ENCODE assay signal across 24 cellular contexts in the genomic region with DNA sequence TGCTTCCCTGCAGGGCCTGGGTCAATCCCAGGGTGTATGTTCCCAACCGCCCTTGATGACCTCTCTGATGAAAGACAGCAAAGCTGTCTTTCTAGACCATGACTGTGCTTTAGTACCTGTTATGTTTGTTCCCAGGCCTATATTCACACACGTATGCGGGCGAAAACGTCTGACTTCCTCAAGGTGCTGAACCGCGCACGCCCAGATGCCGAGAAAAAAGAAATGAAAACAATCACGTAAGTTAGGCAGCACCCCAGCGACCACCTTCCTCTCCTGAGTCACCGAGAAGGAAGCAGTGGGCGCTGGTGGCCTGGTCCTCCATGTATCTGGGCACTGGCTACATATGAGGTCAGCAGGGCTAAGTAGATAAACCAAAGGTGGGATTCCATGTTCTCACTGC. TPM values are rescaled to one million over a fixed set of nuclear protein-coding genes. Genes with fewer than 3 reads are reported as not detected.
DNase-seq lines count a peak whose midpoint lies in the region; ATAC-seq and TF ChIP-seq lines count a peak whose summit lies in the region.
"Had no signal": no experiment of that assay in that cellular context is flagged by ENCODE, and none has a peak within 500 bp of the region (broad histone marks: within the 10 kb centered on the region; RNA-seq: fewer than 3 reads in every experiment).

No MANE protein-coding gene starts in this region.

- peaks cover 71% of the 10 kb centered on the region for H3K36me3 Mint-ChIP-seq in T-helper 1 cell treated with Interleukin-12 subunit alpha and Interleukin-12 subunit beta and Interleukin-4 antibody, amounts not matched to agents 30 μg/mL and 1 μg/mL, for 36 hours (ENCODE audit: low read depth)
- H3K36me3 Mint-ChIP-seq in natural killer cell (peaks cover 29% of the 10 kb centered on the region), immature natural killer cell (peaks cover 22 to 60% (median 28%) of the 10 kb centered on the region in 3 donors)
- H3K36me3 Mint-ChIP-seq in natural killer cell treated with Interleukin-12 subunit alpha and Interleukin-12 subunit beta and Interleukin-15 and Interleukin-18, amount 100 ng/mL, for 72 hours: peaks cover 41% of the 10 kb centered on the region

- H3K27ac Mint-ChIP-seq in T-helper 1 cell treated with Interleukin-12 subunit alpha and Interleukin-12 subunit beta and Interleukin-4 antibody, amounts not matched to agents 30 μg/mL and 1 μg/mL, for 36 hours: peak overlapping the region; percentile 36
- H3K27ac Mint-ChIP-seq in natural killer cell (peak overlapping the region; percentile 33 to 65), immature natural killer cell (peak overlapping the region in 4 of 6 donors; percentile 55 to 83 (median 68))
- peak overlapping the region in 1 of 2 donors; percentile 33 for H3K27ac Mint-ChIP-seq in natural killer cell treated with Interleukin-12 subunit alpha and Interleukin-12 subunit beta and Interleukin-15 and Interleukin-18, amount 100 ng/mL, for 72 hours
- H3K27ac Mint-ChIP-seq: brain had no signal

- no peak for TF ChIP-seq EP300 in stomach (IDR thresholded peaks at IDR 0.05)

- TF ChIP-seq CTCF in natural killer cell (IDR thresholded peaks at IDR 0.05): no peak
- TF ChIP-seq CTCF in stomach (IDR thresholded peaks at IDR 0.05): no peak

- H3K9me3 Mint-ChIP-seq in T-helper 1 cell treated with Interleukin-12 subunit alpha and Interleukin-12 subunit beta and Interleukin-4 antibody, amounts not matched to agents 30 μg/mL and 1 μg/mL, for 36 hours: no peaks in the 10 kb centered on the region
- H3K9me3 Mint-ChIP-seq in natural killer cell (no peaks in the 10 kb centered on the region), immature natural killer cell (no peaks in the 10 kb centered on the region)
- no peaks in the 10 kb centered on the region for H3K9me3 Mint-ChIP-seq in natural killer cell treated with Interleukin-12 subunit alpha and Interleukin-12 subunit beta and Interleukin-15 and Interleukin-18, amount 100 ng/mL, for 72 hours
- H3K9me3 Mint-ChIP-seq: activated B cell treated with CpG ODN at 0.5 μM for 24 hours, brain had no signal

- H3K27me3 Mint-ChIP-seq in T-helper 1 cell treated with Interleukin-12 subunit alpha and Interleukin-12 subunit beta and Interleukin-4 antibody, amounts not matched to agents 30 μg/mL and 1 μg/mL, for 36 hours (ENCODE audit: low read depth): no peaks in the 10 kb centered on the region
- no peaks in the 10 kb centered on the region for H3K27me3 Mint-ChIP-seq in natural killer cell (ENCODE audit: low read depth in 2 of 2)
- no peaks in the 10 kb centered on the region for H3K27me3 Mint-ChIP-seq in natural killer cell treated with Interleukin-12 subunit alpha and Interleukin-12 subunit beta and Interleukin-15 and Interleukin-18, amount 100 ng/mL, for 72 hours
- peaks cover 0 to 6% (median 3%) of the 10 kb centered on the region in 3 donors for H3K27me3 Mint-ChIP-seq in immature natural killer cell (ENCODE audit: low read depth in 3 of 3)
- H3K27me3 Mint-ChIP-seq: activated B cell treated with CpG ODN at 0.5 μM for 24 hours, brain had no signal

- intact Hi-C loops in natural killer cell (cut with micrococcal nuclease): no loop called here
- intact Hi-C loops in stomach (cut with DNase I; ENCODE audit: low total_unique reads): no loop called here

- H3K4me1 ChIP-seq in stomach: peaks cover 0 to 21% (median 4%) of the 10 kb centered on the region in 4 donors

- TF ChIP-seq POLR2A in stomach (IDR thresholded peaks at IDR 0.05): no peak

- H3K36me3 ChIP-seq in stomach: peaks cover 99 to 100% (median 100%) of the 10 kb centered on the region in 4 donors

- no peak overlapping the region for H3K4me3 ChIP-seq in stomach
- H3K4me3 ChIP-seq: esophagus squamous epithelium, gastrocnemius medialis, left lung, upper lobe of left lung had no signal

- H3K4me1 Mint-ChIP-seq in T-helper 1 cell treated with Interleukin-12 subunit alpha and Interleukin-12 subunit beta and Interleukin-4 antibody, amounts not matched to agents 30 μg/mL and 1 μg/mL, for 36 hours (ENCODE audit: low read depth): peaks cover 11% of the 10 kb centered on the region
- H3K4me1 Mint-ChIP-seq in natural killer cell: peaks cover 18 to 19% of the 10 kb centered on the region in 2 donors
- H3K4me1 Mint-ChIP-seq in natural killer cell treated with Interleukin-12 subunit alpha and Interleukin-12 subunit beta and Interleukin-15 and Interleukin-18, amount 100 ng/mL, for 72 hours (ENCODE audit: low read depth in 2 of 2): peaks cover 0 to 18% of the 10 kb centered on the region in 2 donors
- H3K4me1 Mint-ChIP-seq in immature natural killer cell: peaks cover 17 to 18% of the 10 kb centered on the region in 2 donors
- H3K4me1 Mint-ChIP-seq: brain had no signal

- H3K9me3 ChIP-seq in stomach: no peaks in the 10 kb centered on the region
- H3K9me3 ChIP-seq: esophagus squamous epithelium, gastrocnemius medialis, left lung, upper lobe of left lung had no signal

- H3K27ac ChIP-seq in stomach: no peak overlapping the region
- H3K27ac ChIP-seq: 22Rv1, esophagus squamous epithelium, KMS-11, left lung, upper lobe of left lung had no signal

- ATAC-seq in natural killer cell: no peak
- ATAC-seq in natural killer cell treated with Interleukin-12 subunit alpha and Interleukin-12 subunit beta and Interleukin-15 and Interleukin-18, amount 100 ng/mL, for 72 hours: no peak
- ATAC-seq: gastrocnemius medialis, left lung, PC-3 had no signal

- no peaks in the 10 kb centered on the region for H3K27me3 ChIP-seq in stomach
- H3K27me3 ChIP-seq: esophagus squamous epithelium, gastrocnemius medialis, left lung, upper lobe of left lung had no signal

- H3K4me3 Mint-ChIP-seq in T-helper 1 cell treated with Interleukin-12 subunit alpha and Interleukin-12 subunit beta and Interleukin-4 antibody, amounts not matched to agents 30 μg/mL and 1 μg/mL, for 36 hours: no peak overlapping the region
- H3K4me3 Mint-ChIP-seq in natural killer cell: no peak overlapping the region
- no peak overlapping the region for H3K4me3 Mint-ChIP-seq in natural killer cell treated with Interleukin-12 subunit alpha and Interleukin-12 subunit beta and Interleukin-15 and Interleukin-18, amount 100 ng/mL, for 72 hours
- H3K4me3 Mint-ChIP-seq in immature natural killer cell: no peak overlapping the region
- H3K4me3 Mint-ChIP-seq: activated B cell treated with CpG ODN at 0.5 μM for 24 hours, brain had no signal

- 87 to 95% (median 94%) methylated on average over 13 of the region's 13 CpGs for WGBS in stomach, 5 donors

- DNase-seq in T-helper 1 cell: no peak
- no peak for DNase-seq in natural killer cell
- no peak for DNase-seq in natural killer cell treated with Interleukin-12 subunit alpha and Interleukin-12 subunit beta and Interleukin-15 and Interleukin-18, amount 100 ng/mL, for 72 hours (ENCODE audit: low spot score)
- DNase-seq in immature natural killer cell: no peak
- DNase-seq in stomach: peak; percentile 17
- DNase-seq in D341Med (ENCODE audit: low spot score): no peak
- no peak for DNase-seq in GDM1 (lab: John Stamatoyannopoulos, UW)
- DNase-seq: activated B cell treated with CpG ODN at 0.5 μM for 24 hours; activated CD4-positive, alpha-beta T cell treated with anti-CD3 and anti-CD28 coated beads, Interleukin-2, amount 50 U/mL, for 48 hours; esophagus squamous epithelium; gastrocnemius medialis; GF-D8; hypothalamus; NCI-H2171; NCI-H510A treated with DMSO at 0.1 percent for 48 hours; PC-3; SHP77; upper lobe of left lung had no signal

RNA-seq across cellular contexts. Expression of gene GPBAR1, which starts 11.1 kb away (rescaled TPM):
- total RNA-seq in natural killer cell (1 to 10 TPM; 1.4 to 3.3 (median 2.6) TPM), stomach (1 to 10 TPM in 3 of 5 donors, under 1 TPM in 2; 0.45 to 4.8 (median 1.1) TPM)
- 1 to 10 TPM; 2.6 to 3.0 TPM for total RNA-seq in natural killer cell treated with Interleukin-12 subunit alpha and Interleukin-12 subunit beta and Interleukin-15 and Interleukin-18, amount 100 ng/mL, for 72 hours
- polyA plus RNA-seq in immature natural killer cell (1 to 10 TPM in 1 of 3 donors, under 1 TPM in 2; 0.19 to 2.9 (median 0.22) TPM), stomach (1 to 10 TPM; 1.8 to 2.7 (median 2.6) TPM)
- polyA plus RNA-seq: neural cell had no signal

RNA-seq across cellular contexts. Expression of gene AAMP, which starts 20.3 kb away (rescaled TPM):
- total RNA-seq in natural killer cell (10 to 100 TPM; 52.5 to 61.6 (median 60.0) TPM), stomach (100 to 1,000 TPM in 4 of 5 donors, 10 to 100 TPM in 1; 82.6 to 218 (median 173) TPM)
- total RNA-seq in natural killer cell treated with Interleukin-12 subunit alpha and Interleukin-12 subunit beta and Interleukin-15 and Interleukin-18, amount 100 ng/mL, for 72 hours: 100 to 1,000 TPM in 1 of 2 donors, 10 to 100 TPM in 1; 75.6 to 104 TPM
- polyA plus RNA-seq in immature natural killer cell (100 to 1,000 TPM in 2 of 3 donors, 10 to 100 TPM in 1; 71.8 to 158 (median 101) TPM), stomach (100 to 1,000 TPM in 1 of 3 donors, 10 to 100 TPM in 2; 85.9 to 183 (median 88.9) TPM)

RNA-seq across cellular contexts. Expression of gene PNKD, which starts 20.6 kb away (rescaled TPM):
- total RNA-seq in natural killer cell (10 to 100 TPM; 18.8 to 21.3 (median 18.9) TPM), stomach (100 to 1,000 TPM in 2 of 5 donors, 10 to 100 TPM in 3; 35.1 to 121 (median 76.9) TPM)
- 10 to 100 TPM; 20.6 to 22.0 TPM for total RNA-seq in natural killer cell treated with Interleukin-12 subunit alpha and Interleukin-12 subunit beta and Interleukin-15 and Interleukin-18, amount 100 ng/mL, for 72 hours
- polyA plus RNA-seq in immature natural killer cell (100 to 1,000 TPM in 1 of 3 donors, 10 to 100 TPM in 2; 96.3 to 145 (median 98.9) TPM), stomach (100 to 1,000 TPM; 114 to 116 (median 114) TPM)

RNA-seq across cellular contexts. Expression of gene ARPC2, which starts 32.7 kb away (rescaled TPM):
- total RNA-seq in natural killer cell (100 to 1,000 TPM; 824 to 880 (median 830) TPM), stomach (100 to 1,000 TPM in 4 of 5 donors, 10 to 100 TPM in 1; 92.1 to 456 (median 234) TPM)
- total RNA-seq in natural killer cell treated with Interleukin-12 subunit alpha and Interleukin-12 subunit beta and Interleukin-15 and Interleukin-18, amount 100 ng/mL, for 72 hours: 100 to 1,000 TPM; 509 to 675 TPM
- polyA plus RNA-seq in immature natural killer cell (1,000 to 10,000 TPM; 1,394 to 2,060 (median 1,454) TPM), stomach (100 to 1,000 TPM; 188 to 384 (median 278) TPM)

RNA-seq across cellular contexts. Expression of gene TMBIM1, which starts 42.6 kb away (rescaled TPM):
- total RNA-seq in natural killer cell (100 to 1,000 TPM in 1 of 3 donors, 10 to 100 TPM in 2; 84.9 to 107 (median 95.1) TPM), stomach (100 to 1,000 TPM; 103 to 318 (median 223) TPM)
- 10 to 100 TPM; 42.8 to 79.0 TPM for total RNA-seq in natural killer cell treated with Interleukin-12 subunit alpha and Interleukin-12 subunit beta and Interleukin-15 and Interleukin-18, amount 100 ng/mL, for 72 hours
- polyA plus RNA-seq in immature natural killer cell (100 to 1,000 TPM; 119 to 268 (median 155) TPM), stomach (100 to 1,000 TPM in 1 of 3 donors, 10 to 100 TPM in 2; 94.6 to 119 (median 97.9) TPM)
- polyA plus RNA-seq: neural cell had no signal
